Comparison of ENCODE assay signal across 1 cellular context in the genomic region with DNA sequence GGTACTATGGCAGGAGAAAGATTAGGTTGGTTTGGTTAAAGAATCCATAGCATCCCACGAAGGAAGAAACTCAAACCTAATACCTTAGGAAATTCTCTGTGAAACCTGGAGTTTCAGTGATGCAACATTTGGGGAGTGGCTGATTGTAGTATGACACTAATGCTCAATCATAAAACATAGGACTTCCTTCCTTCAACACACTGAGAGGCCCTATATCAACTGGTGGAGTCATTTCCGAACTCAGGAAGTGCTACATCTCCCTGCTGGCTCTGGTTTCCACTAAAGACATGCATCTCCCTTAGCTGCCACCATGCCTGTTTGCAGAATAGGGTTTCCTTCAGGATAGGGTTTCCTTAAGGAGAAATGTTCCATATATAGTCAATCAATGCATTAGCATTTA.
TF ChIP-seq lines count a peak whose summit lies in the region.

No MANE protein-coding gene starts in this region.

TF ChIP-seq in K562, 482 proteins besides CTCF, POLR2A, EP300 and RAD21 (continued from another document):
- TF ChIP-seq, protein P1, sequence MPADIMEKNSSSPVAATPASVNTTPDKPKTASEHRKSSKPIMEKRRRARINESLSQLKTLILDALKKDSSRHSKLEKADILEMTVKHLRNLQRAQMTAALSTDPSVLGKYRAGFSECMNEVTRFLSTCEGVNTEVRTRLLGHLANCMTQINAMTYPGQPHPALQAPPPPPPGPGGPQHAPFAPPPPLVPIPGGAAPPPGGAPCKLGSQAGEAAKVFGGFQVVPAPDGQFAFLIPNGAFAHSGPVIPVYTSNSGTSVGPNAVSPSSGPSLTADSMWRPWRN (IDR thresholded peaks at IDR 0.05; ENCODE audit: low read depth): no peak
- TF ChIP-seq EGR1 (conservative IDR thresholded peaks at IDR 0.05) (no peak), JUND (IDR thresholded peaks at IDR 0.05; ENCODE audit: borderline replicate concordance, low read depth, low read length) (peak; percentile 20; the same call in 1 of the 2 replicates), JUND (tag; IDR thresholded peaks at IDR 0.05; ENCODE audit: borderline replicate concordance, low read depth, low read length) (no peak), DACH1 (IDR thresholded peaks at IDR 0.05; ENCODE audit: partially characterized antibody) (no peak), ETV1 (tag; conservative IDR thresholded peaks at IDR 0.05; ENCODE audit: low read depth) (peak; percentile 77), MTA2 (IDR thresholded peaks at IDR 0.05; ENCODE audit: low read depth) (no peak), PBX2 (CRISPR knock-in tag; IDR thresholded peaks at IDR 0.05; ENCODE audit: low read depth) (no peak), PBX2 (tag; conservative IDR thresholded peaks at IDR 0.05; ENCODE audit: low read depth) (peak; percentile 72), MEIS2 (IDR thresholded peaks at IDR 0.05; ENCODE audit: partially characterized antibody) (peak; percentile 80), CEBPG (CRISPR knock-in tag; IDR thresholded peaks at IDR 0.05) (no peak), CEBPG (tag; conservative IDR thresholded peaks at IDR 0.05 in 1 of 2, IDR thresholded peaks at IDR 0.05 in 1 of 2) (peak; percentile 83 to 88), CEBPB (tag; IDR thresholded peaks at IDR 0.05) (peak; percentile 78), GABPA (tag; conservative IDR thresholded peaks at IDR 0.05; ENCODE audit: low read depth) (0 out of 2 replicates have a peak, but pooled peaks have one; percentile 26)
- TF ChIP-seq, protein P2, sequence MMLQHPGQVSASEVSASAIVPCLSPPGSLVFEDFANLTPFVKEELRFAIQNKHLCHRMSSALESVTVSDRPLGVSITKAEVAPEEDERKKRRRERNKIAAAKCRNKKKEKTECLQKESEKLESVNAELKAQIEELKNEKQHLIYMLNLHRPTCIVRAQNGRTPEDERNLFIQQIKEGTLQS (IDR thresholded peaks at IDR 0.05): peak; percentile 87
- TF ChIP-seq, protein P2 (CRISPR knock-in tag; conservative IDR thresholded peaks at IDR 0.05): no peak
